In the genomic region with DNA sequence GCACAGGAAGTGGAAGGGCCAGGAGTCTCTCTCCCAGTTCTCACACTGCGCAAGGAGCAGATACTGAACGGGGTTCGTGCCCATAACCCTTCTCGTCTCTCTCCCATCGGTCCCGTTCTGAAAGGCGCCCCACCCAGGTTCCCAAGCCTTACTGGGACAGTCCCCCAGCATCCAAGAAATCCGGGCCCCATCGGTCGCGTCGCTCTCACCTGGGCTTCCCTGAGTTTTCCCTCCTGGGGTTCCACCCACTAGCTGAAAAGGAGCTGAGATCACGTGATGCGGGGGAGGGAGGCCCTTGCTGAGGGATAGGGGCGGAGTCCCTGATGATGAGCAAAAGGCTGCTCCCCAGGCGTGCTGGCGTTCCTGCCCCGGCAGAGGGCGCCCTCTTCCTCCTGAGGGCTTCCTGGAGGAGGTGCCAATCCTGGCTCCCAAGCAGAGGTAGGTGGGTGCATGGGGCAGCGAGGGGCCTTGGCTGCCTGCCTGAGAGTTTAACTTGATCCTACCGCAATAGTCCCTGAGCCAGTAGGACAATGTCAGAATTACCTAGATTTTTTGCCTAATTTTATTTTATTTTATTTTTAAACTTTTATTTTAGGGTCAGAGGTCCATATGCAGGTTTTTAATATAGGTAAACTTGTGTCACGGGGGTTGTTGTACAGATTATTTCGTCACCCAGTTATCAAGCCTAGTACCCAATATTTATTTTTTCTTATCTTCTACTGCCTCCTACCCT, we compare ENCODE assay signal across 9 cellular contexts. TPM values are rescaled to one million over a fixed set of nuclear protein-coding genes. Genes with fewer than 3 reads are reported as not detected.
DNase-seq lines count a peak whose midpoint lies in the region; ATAC-seq, FAIRE-seq and TF ChIP-seq lines count a peak whose summit lies in the region.
"Had no signal": no experiment of that assay in that cellular context is flagged by ENCODE, and none has a peak within 500 bp of the region (broad histone marks: within the 10 kb centered on the region; RNA-seq: fewer than 3 reads in every experiment).

A gene (minus strand): TSS at position 271 of the 733 bp plus-strand sequence. CDS start 689 bp downstream, outside the sequence.

- H3K9me3 ChIP-seq in keratinocyte (ENCODE audit: control insufficient read depth, low read depth, low read length): no peaks in the 10 kb centered on the region

- TF ChIP-seq CTCF in GM12801 (IDR thresholded peaks at IDR 0.05; ENCODE audit: extremely low read depth, insufficient read length): peak; percentile 3
- peak; percentile 66 for TF ChIP-seq CTCF in WI38 (IDR thresholded peaks at IDR 0.05; ENCODE audit: low read depth, low read length)
- peak; percentile 96 for TF ChIP-seq CTCF in bronchial epithelial cell (IDR thresholded peaks at IDR 0.05; ENCODE audit: insufficient read depth, low read length, severe bottlenecking)
- TF ChIP-seq CTCF in keratinocyte (optimal IDR thresholded peaks at IDR 0.05 in 1 of 3, IDR thresholded peaks at IDR 0.05 in 1 of 3, conservative IDR thresholded peaks at IDR 0.05 in 1 of 3; ENCODE audit: extremely low read depth in 1 of 3, insufficient read depth in 2 of 3, low read length in 3 of 3): peak; percentile 84 to 96 (median 92)

- H3K4me1 ChIP-seq in keratinocyte (ENCODE audit: control insufficient read depth, extremely low read depth, insufficient read depth, low read length): no peaks in the 10 kb centered on the region

- DNase-seq in NCI-H146 treated with DMSO at 0.1 percent for 48 hours (lab: John Stamatoyannopoulos, UW; ENCODE audit: unreplicated experiment) (peak; percentile 8), bronchial epithelial cell (ENCODE audit: low read depth) (peak; percentile 77), keratinocyte (ENCODE audit: low read depth, low spot score) (peak; percentile 26)
- peak; percentile 79 for DNase-seq in stimulated activated CD4-positive, alpha-beta T cell treated with anti-CD3 and anti-CD28 coated beads, Interleukin-2, amount 100 ng/mL, for 4 hours (ENCODE audit: low read depth)

- no peak for ATAC-seq in HG03097 (IDR thresholded peaks at IDR 0.05; ENCODE audit: low FRiP score, unreplicated experiment)
- ATAC-seq in HG02970 (IDR thresholded peaks at IDR 0.05; ENCODE audit: low FRiP score, unreplicated experiment): no peak

- peak within 1 kb of the TSS; percentile 20 for H3K27ac ChIP-seq in keratinocyte (ENCODE audit: control insufficient read depth, insufficient read depth, low read length)
- H3K27ac ChIP-seq: skin epidermis had no signal

- H3K9me1 ChIP-seq in keratinocyte (ENCODE audit: control insufficient read depth, extremely low read depth, insufficient read depth, low read length): no peaks in the 10 kb centered on the region

- H4K20me1 ChIP-seq in keratinocyte (ENCODE audit: control insufficient read depth, extremely low read depth, insufficient read depth, low read length): no peaks in the 10 kb centered on the region

- dilution Hi-C loops in keratinocyte (cut with MboI; ENCODE audit: extremely low pct_ligation_motif_present, low sequenced_read_pairs): no loop called here

- peak within 1 kb of the TSS; percentile 20 for H2AFZ ChIP-seq in keratinocyte (ENCODE audit: control insufficient read depth, low read length)

- no peaks in the 10 kb centered on the region for H3K79me2 ChIP-seq in keratinocyte (ENCODE audit: control insufficient read depth, insufficient read depth, low read length)

- no peak within 1 kb of the TSS for H3K9ac ChIP-seq in keratinocyte (ENCODE audit: control insufficient read depth, extremely low read depth, insufficient read depth, low read length)

- H3K4me2 ChIP-seq in keratinocyte (ENCODE audit: control insufficient read depth, extremely low read depth, insufficient read depth, low read depth, low read length): no peak within 1 kb of the TSS

- H3K36me3 ChIP-seq in bronchial epithelial cell (ENCODE audit: control insufficient read depth, insufficient read depth, low read length): no peaks in the 10 kb centered on the region
- H3K36me3 ChIP-seq in keratinocyte (ENCODE audit: control insufficient read depth in 2 of 2, extremely low read depth in 1 of 2, insufficient read depth in 2 of 2, low read length in 2 of 2): no peaks in the 10 kb centered on the region

- FAIRE-seq in bronchial epithelial cell (lab: Jason Lieb, UNC) (no peak), keratinocyte (lab: Jason Lieb, UNC) (no peak)

- H3K4me3 ChIP-seq in WI38 (ENCODE audit: low read depth, low read length) (no peak within 1 kb of the TSS), bronchial epithelial cell (ENCODE audit: low read depth, low read length) (peak within 1 kb of the TSS; percentile 17), keratinocyte (ENCODE audit: control insufficient read depth in 2 of 3, extremely low read depth in 1 of 3, insufficient read depth in 2 of 3, low read depth in 1 of 3, low read length in 3 of 3) (no peak within 1 kb of the TSS)
- H3K4me3 ChIP-seq: skin epidermis had no signal

- H3K27me3 ChIP-seq in bronchial epithelial cell (ENCODE audit: control insufficient read depth, insufficient read depth, low read length): no peaks in the 10 kb centered on the region
- H3K27me3 ChIP-seq in keratinocyte (ENCODE audit: control insufficient read depth, extremely low read depth, insufficient read depth, low read length): no peaks in the 10 kb centered on the region

RNA-seq across cellular contexts. Expression of the gene that starts here (rescaled TPM):
- total RNA-seq in bronchial epithelial cell: 1.1 and 4.9 TPM in 2 replicates
- polyA plus RNA-seq in keratinocyte: 3.3 to 12.0 TPM (median 4.7 TPM) in 3 replicates
- 0.15 TPM for polyA plus RNA-seq in keratinocyte (2011; ENCODE audit: low read depth)
- 3.0 and 4.7 TPM in 2 replicates for polyA plus RNA-seq in keratinocyte (2011; cell fraction: cytosol; rRNA removed)
- 14.8 and 23.8 TPM in 2 replicates for polyA plus RNA-seq in keratinocyte (2011; cell fraction: nucleus; rRNA removed)
- 3.0 TPM in 1 of 2 replicates, not detected in the other for polyA plus RNA-seq in keratinocyte (2012; ENCODE audit: low replicate concordance)
- 2.8 to 8.5 TPM (median 4.5 TPM) in 3 replicates for polyA minus RNA-seq in keratinocyte
- 7.5 TPM for polyA minus RNA-seq in keratinocyte (2011; cell fraction: cytosol; rRNA and poly(A)+ RNA removed)
- polyA minus RNA-seq in keratinocyte (2011; cell fraction: nucleus; rRNA and poly(A)+ RNA removed): 3.3 and 6.2 TPM in 2 replicates

Comparison
In these comparisons a context has a peak if more than half of its experiments do, and no peak if none do; other contexts are left out.
1. CTCF ChIP-seq: peak in every context shown above with its lines; median percentile 96 in bronchial epithelial cell; 92 in keratinocyte; 66 in WI38; 3 in GM12801.
2. DNase-seq: peak in every context shown above with its lines; median percentile 79 in stimulated activated CD4-positive, alpha-beta T cell treated with anti-CD3 and anti-CD28 coated beads, Interleukin-2, amount 100 ng/mL, for 4 hours; 77 in bronchial epithelial cell; 26 in keratinocyte; 8 in NCI-H146 treated with DMSO at 0.1 percent for 48 hours.